8 cellular contexts compared by ENCODE assay signal in the genomic region with DNA sequence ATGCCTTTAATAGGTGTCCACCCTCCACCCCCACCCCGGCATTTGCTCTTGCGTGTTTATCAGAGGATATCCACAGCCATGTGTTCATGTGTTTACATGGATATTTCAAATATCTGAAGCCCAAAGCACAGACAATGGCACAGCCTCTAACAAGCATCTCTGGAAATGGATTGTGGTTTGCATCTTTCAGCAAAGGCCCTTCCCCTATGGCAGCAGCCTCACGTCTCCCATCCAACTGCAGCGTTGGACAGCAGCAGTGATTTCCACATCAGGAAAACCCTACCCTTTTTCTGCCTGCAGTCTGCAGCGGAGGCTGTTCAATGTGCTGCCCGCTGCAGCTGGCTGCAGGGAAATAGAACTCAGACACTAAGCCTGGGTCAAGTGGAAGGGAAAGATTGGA. TPM values are rescaled to one million over a fixed set of nuclear protein-coding genes. Genes with fewer than 3 reads are reported as not detected.
A peak's percentile ranks its signal among the peaks of the same experiment; 100 is the strongest.
DNase-seq lines count a peak whose midpoint lies in the region; ATAC-seq and TF ChIP-seq lines count a peak whose summit lies in the region.

No MANE protein-coding gene starts in this region.

- no peaks in the 10 kb centered on the region for H3K9me3 Mint-ChIP-seq in activated naive CD4-positive, alpha-beta T cell treated with anti-CD3 and anti-CD28 coated beads for 36 hours

- H3K27ac ChIP-seq in adrenal gland: peak overlapping the region in 3 of 5 donors; percentile 28 to 75 (median 56)
- peak overlapping the region; percentile 39 to 95 (median 55) for H3K27ac ChIP-seq in right lobe of liver
- H3K27ac ChIP-seq in thoracic aorta: peak overlapping the region; percentile 39 to 63

- H3K27me3 Mint-ChIP-seq in activated naive CD4-positive, alpha-beta T cell treated with anti-CD3 and anti-CD28 coated beads for 36 hours (ENCODE audit: low read depth): peaks cover 22% of the 10 kb centered on the region

- H3K9me3 ChIP-seq in adrenal gland (replicated peaks in 1 of 3): no peaks in the 10 kb centered on the region
- H3K9me3 ChIP-seq in right lobe of liver: no peaks in the 10 kb centered on the region
- no peaks in the 10 kb centered on the region for H3K9me3 ChIP-seq in thoracic aorta

- WGBS in adrenal gland, 4 donors: 39 to 55% (median 41%) methylated on average over 6 of the region's 6 CpGs
- WGBS in right lobe of liver (ENCODE audit: insufficient coverage, low coverage, low lambda C conversion rate, missing lambda C conversion rate): 25% methylated on average over 6 of the region's 6 CpGs

- H3K4me3 Mint-ChIP-seq in activated naive CD4-positive, alpha-beta T cell treated with anti-CD3 and anti-CD28 coated beads for 36 hours: peak overlapping the region; percentile 69

- CTCF ChIA-PET in activated naive CD4-positive, alpha-beta T cell treated with anti-CD3 and anti-CD28 coated beads for 36 hours (lab: Charles Lee): no interaction called here

- no peaks in the 10 kb centered on the region for H3K36me3 ChIP-seq in adrenal gland (replicated peaks in 1 of 2)
- no peaks in the 10 kb centered on the region for H3K36me3 ChIP-seq in right lobe of liver
- no peaks in the 10 kb centered on the region for H3K36me3 ChIP-seq in thoracic aorta

- H3K27ac Mint-ChIP-seq in activated naive CD4-positive, alpha-beta T cell treated with anti-CD3 and anti-CD28 coated beads for 36 hours: no peak overlapping the region

- TF ChIP-seq CTCF in adrenal gland (IDR thresholded peaks at IDR 0.05): no peak
- TF ChIP-seq CTCF in right lobe of liver (IDR thresholded peaks at IDR 0.05): no peak
- TF ChIP-seq CTCF in thoracic aorta (IDR thresholded peaks at IDR 0.05): no peak

- H3K36me3 Mint-ChIP-seq in activated naive CD4-positive, alpha-beta T cell treated with anti-CD3 and anti-CD28 coated beads for 36 hours (ENCODE audit: low read depth): no peaks in the 10 kb centered on the region

- H3K4me1 Mint-ChIP-seq in activated naive CD4-positive, alpha-beta T cell treated with anti-CD3 and anti-CD28 coated beads for 36 hours (ENCODE audit: low read depth): peaks cover 37% of the 10 kb centered on the region

- no peaks in the 10 kb centered on the region for H3K27me3 ChIP-seq in adrenal gland
- H3K27me3 ChIP-seq in right lobe of liver: no peaks in the 10 kb centered on the region
- H3K27me3 ChIP-seq in thoracic aorta (replicated peaks; ENCODE audit: insufficient read depth): no peaks in the 10 kb centered on the region

- intact Hi-C loops in activated naive CD4-positive, alpha-beta T cell treated with anti-CD3 and anti-CD28 coated beads for 36 hours (cut with micrococcal nuclease): no loop called here
- intact Hi-C loops in adrenal gland (cut with DNase I) (no loop called here), right lobe of liver (cut with DNase I) (no loop called here)

- TF ChIP-seq POLR2A in adrenal gland (IDR thresholded peaks at IDR 0.05): no peak
- TF ChIP-seq POLR2A in right lobe of liver (IDR thresholded peaks at IDR 0.05): no peak

- DNase-seq in activated naive CD4-positive, alpha-beta T cell treated with anti-CD3 and anti-CD28 coated beads for 36 hours: no peak
- DNase-seq in activated naive CD4-positive, alpha-beta T cell treated with anti-CD3 and anti-CD28 coated beads, Interleukin-2, amount 50 U/mL, for 16 hours: no peak
- DNase-seq in adrenal gland: peak in 3 of 7 donors; percentile 32 to 50 (median 38)
- peak in 2 of 3 donors; percentile 64 to 68 for DNase-seq in right lobe of liver
- DNase-seq in thoracic aorta (ENCODE audit: low spot score): no peak
- DNase-seq in stimulated activated CD4-positive, alpha-beta T cell treated with anti-CD3 and anti-CD28 coated beads, Interleukin-4, amount 100 ng/mL, for 24 hours: no peak

- ATAC-seq in right lobe of liver: peak; percentile 8 to 37 (median 34)
- ATAC-seq in thoracic aorta (ENCODE audit: insufficient number of reproducible peaks, low FRiP score, low read depth): no peak
- ATAC-seq in GM19463 (IDR thresholded peaks at IDR 0.05; ENCODE audit: unreplicated experiment): no peak
- no peak for ATAC-seq in GM18873 (IDR thresholded peaks at IDR 0.05; ENCODE audit: low FRiP score, unreplicated experiment)

- H3K4me1 ChIP-seq in adrenal gland (replicated peaks in 1 of 2): peaks cover 47 to 66% of the 10 kb centered on the region in 2 donors
- H3K4me1 ChIP-seq in right lobe of liver: peaks cover 0 to 50% (median 14%) of the 10 kb centered on the region in 4 donors
- peaks cover 26 to 54% of the 10 kb centered on the region in 2 donors for H3K4me1 ChIP-seq in thoracic aorta (ENCODE audit: control insufficient read depth in 1 of 2, low read depth in 2 of 2)

- H3K4me3 ChIP-seq in adrenal gland: peak overlapping the region in 1 of 4 donors; percentile 93
- peak overlapping the region; percentile 70 to 89 (median 78) for H3K4me3 ChIP-seq in right lobe of liver
- H3K4me3 ChIP-seq in thoracic aorta: peak overlapping the region; percentile 88

RNA-seq across cellular contexts. Expression of gene RASSF5, which starts 1.6 kb away (rescaled TPM):
- total RNA-seq in activated naive CD4-positive, alpha-beta T cell treated with anti-CD3 and anti-CD28 coated beads for 36 hours: 100 to 1,000 TPM; 257 to 258 TPM
- total RNA-seq in adrenal gland (10 to 100 TPM; 22.8 to 57.9 (median 38.7) TPM), right lobe of liver (10 to 100 TPM in 5 of 6 experiments, 1 to 10 TPM in 1; 8.1 to 18.8 (median 12.6) TPM), thoracic aorta (10 to 100 TPM; 21.7 to 22.8 TPM)
- polyA plus RNA-seq in adrenal gland: 10 to 100 TPM in 2 of 3 donors, 1 to 10 TPM in 1; 9.3 to 25.2 (median 10.4) TPM

RNA-seq across cellular contexts. Expression of gene IKBKE, which starts 38.7 kb away (rescaled TPM):
- total RNA-seq in activated naive CD4-positive, alpha-beta T cell treated with anti-CD3 and anti-CD28 coated beads for 36 hours: 1 to 10 TPM; 7.0 to 8.6 TPM
- total RNA-seq in adrenal gland (10 to 100 TPM in 1 of 8 donors, 1 to 10 TPM in 7; 3.6 to 11.1 (median 7.7) TPM), right lobe of liver (1 to 10 TPM in 5 of 6 experiments, under 1 TPM in 1; 0.86 to 2.7 (median 1.9) TPM), thoracic aorta (10 to 100 TPM in 1 of 2 donors, 1 to 10 TPM in 1; 5.8 to 16.1 TPM)
- polyA plus RNA-seq in adrenal gland: 1 to 10 TPM; 2.9 to 5.1 (median 3.5) TPM

Comparison
In these comparisons a context has a peak if more than half of its experiments do, and no peak if none do; other contexts are left out.
1. DNase-seq: peak in right lobe of liver (2 of 3); none in activated naive CD4-positive, alpha-beta T cell treated with anti-CD3 and anti-CD28 coated beads for 36 hours (single experiment), activated naive CD4-positive, alpha-beta T cell treated with anti-CD3 and anti-CD28 coated beads, Interleukin-2, amount 50 U/mL, for 16 hours (single experiment), thoracic aorta (single experiment) and stimulated activated CD4-positive, alpha-beta T cell treated with anti-CD3 and anti-CD28 coated beads, Interleukin-4, amount 100 ng/mL, for 24 hours (single experiment).
2. ATAC-seq: peak in right lobe of liver (4 of 4); none in thoracic aorta (single experiment), GM19463 (single experiment) and GM18873 (single experiment).
3. RNA of gene RASSF5, which starts 1.6 kb away (total RNA-seq): 257 to 258 TPM in activated naive CD4-positive, alpha-beta T cell treated with anti-CD3 and anti-CD28 coated beads for 36 hours; 22.8 to 57.9 TPM in adrenal gland, 21.7 to 22.8 TPM in thoracic aorta and 8.1 to 18.8 TPM in right lobe of liver; every median in the first group is over 4 times any median in the second.
4. Peak in every context shown above with its lines, with median percentiles within 50 percentile points of each other: H3K27ac ChIP-seq.